ENCODE assay signal across 8 cellular contexts in the genomic region with DNA sequence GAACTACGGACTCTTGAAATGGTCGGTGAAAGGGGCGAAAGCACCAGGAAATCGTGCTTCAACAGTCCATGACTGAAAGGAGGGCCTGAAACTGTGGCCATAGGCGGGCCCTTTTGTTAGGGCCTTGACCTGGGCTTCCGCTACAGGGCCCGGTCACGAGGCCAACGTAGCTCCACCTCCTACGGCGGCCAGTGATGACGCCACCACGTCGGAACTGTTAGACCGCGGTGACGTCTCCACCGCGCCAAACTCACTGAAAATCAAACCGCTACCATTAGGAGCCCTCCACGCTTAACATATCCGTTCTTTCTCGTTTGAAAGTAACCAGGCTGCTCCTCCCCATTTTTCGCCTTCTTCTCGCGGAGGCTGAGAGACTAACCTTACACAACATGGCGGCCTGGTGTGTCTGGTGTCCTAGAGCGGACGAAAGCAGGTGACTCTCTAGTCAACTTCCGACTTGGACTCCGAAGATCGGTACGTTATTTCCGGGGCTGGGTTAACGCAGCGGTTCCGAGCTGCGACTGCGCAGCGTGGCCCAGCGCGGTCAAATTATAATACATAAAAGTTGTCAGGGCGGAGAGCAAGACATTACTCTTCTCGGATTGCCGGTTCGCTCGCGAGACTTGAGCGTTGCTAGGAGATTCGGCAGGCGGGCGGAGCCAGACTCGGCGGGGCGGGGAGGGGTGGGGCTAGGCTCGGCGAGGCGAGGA. TPM values are rescaled to one million over a fixed set of nuclear protein-coding genes. Genes with fewer than 3 reads are reported as not detected.
DNase-seq lines count a peak whose midpoint lies in the region; ATAC-seq and TF ChIP-seq lines count a peak whose summit lies in the region.

No MANE protein-coding gene starts in this region.

- peaks cover 52% of the 10 kb centered on the region for H3K79me2 ChIP-seq in PC-9 (ENCODE audit: low read depth)

- 0% methylated on average over 20 to 22 of the region's 58 CpGs for WGBS in esophagus squamous epithelium, 2 donors

- no peaks in the 10 kb centered on the region; the same call in 1 of the 2 replicates for H4K20me1 ChIP-seq in PC-9 (ENCODE audit: insufficient read depth)

- peak overlapping the region; percentile 92 for H3K9ac ChIP-seq in muscle layer of colon (ENCODE audit: low read length)

- H3K27ac ChIP-seq in PC-9 (peak overlapping the region; percentile 97), esophagus squamous epithelium (peak overlapping the region; percentile 89 to 98 (median 96)), muscle layer of colon (ENCODE audit: low read depth, low read length) (peak overlapping the region; percentile 99)

- peak overlapping the region; percentile 89 for H2AFZ ChIP-seq in PC-9

- BruUV-seq in PC-9 (replicated peaks; lab: Mats Ljungman, UMichigan) = TSS peak; percentile 85

- H3K36me3 Mint-ChIP-seq in activated T-cell treated with anti-CD3 and anti-CD28 coated beads, Interleukin-2, amount 50 U/mL, for 4 hours (ENCODE audit: insufficient read depth) = peaks cover 15% of the 10 kb centered on the region

- H3K9me2 ChIP-seq in PC-9 (ENCODE audit: insufficient read depth) = no peaks in the 10 kb centered on the region

- ATAC-seq in GM21737 (IDR thresholded peaks at IDR 0.05; ENCODE audit: unreplicated experiment) = peak; percentile 69
- peak; percentile 78 to 86 for ATAC-seq in activated T-cell treated with anti-CD3 and anti-CD28 coated beads, Interleukin-2, amount 50 U/mL, for 4 hours

- H3K4me3 Mint-ChIP-seq in activated T-cell treated with anti-CD3 and anti-CD28 coated beads, Interleukin-2, amount 50 U/mL, for 4 hours = no peak overlapping the region

- intact Hi-C loops in PC-9 (cut with micrococcal nuclease; ENCODE audit: unreplicated experiment) = loop anchor here (1.0 to 5.0 kb wide), 5 partner anchors 35 to 1131 kb away; partner anchors contain the start of gene ZBTB37
- intact Hi-C loops in esophagus squamous epithelium (cut with DNase I) = no loop called here

- no peaks in the 10 kb centered on the region for H3K27me3 Mint-ChIP-seq in activated T-cell treated with anti-CD3 and anti-CD28 coated beads, Interleukin-2, amount 50 U/mL, for 4 hours (ENCODE audit: low read depth)

- H3K4me1 ChIP-seq in PC-9 (replicated peaks; ENCODE audit: insufficient read depth) (peaks cover 41% of the 10 kb centered on the region), esophagus squamous epithelium (peaks cover 0 to 47% (median 12%) of the 10 kb centered on the region in 3 donors), muscle layer of colon (ENCODE audit: insufficient read depth, low read length) (peaks cover 16% of the 10 kb centered on the region)

- no peaks in the 10 kb centered on the region for H3K27me3 ChIP-seq in PC-9 (ENCODE audit: insufficient read depth, low read depth)
- H3K27me3 ChIP-seq in esophagus squamous epithelium = no peaks in the 10 kb centered on the region
- no peaks in the 10 kb centered on the region for H3K27me3 ChIP-seq in muscle layer of colon (ENCODE audit: control insufficient read depth in 1 of 2, insufficient read depth in 2 of 2, low read length in 2 of 2)

- 0 out of 2 replicates have a peak, but pooled peaks cover 3% of the 10 kb centered on the region for H3K36me3 ChIP-seq in PC-9 (ENCODE audit: low read depth)
- H3K36me3 ChIP-seq in esophagus squamous epithelium = no peaks in the 10 kb centered on the region
- H3K36me3 ChIP-seq in muscle layer of colon (ENCODE audit: insufficient read depth, low read length) = no peaks in the 10 kb centered on the region

- POLR2A ChIA-PET in PC-9 (lab: Charles Lee; ENCODE audit: unreplicated experiment) = interaction anchor here (0.5 to 2.3 kb wide), 13 partner anchors 20 to 1344 kb away, joined by 3 to 24 read pairs (median 7); partner anchors contain the start of gene MRPS14

- H3K4me3 ChIP-seq in PC-9 (peak overlapping the region; percentile 94), esophagus squamous epithelium (peak overlapping the region; percentile 65 to 91 (median 88)), muscle layer of colon (ENCODE audit: low read depth in 1 of 2, low read length in 2 of 2) (peak overlapping the region; percentile 87 to 88)

- no peaks in the 10 kb centered on the region for H3K9me3 Mint-ChIP-seq in activated T-cell treated with anti-CD3 and anti-CD28 coated beads, Interleukin-2, amount 50 U/mL, for 4 hours

- peak in 3 of 4 donors; percentile 68 to 97 (median 84) for TF ChIP-seq POLR2A in esophagus squamous epithelium (IDR thresholded peaks at IDR 0.05)

- DNase-seq in DMS79 treated with DMSO at 0.1 percent for 48 hours (lab: John Stamatoyannopoulos, UW) = peak; percentile 97
- peak; percentile 97 for DNase-seq in KG1 (lab: John Stamatoyannopoulos, UW)
- DNase-seq in PC-9 = peak; percentile 94 to 95
- peak; percentile 96 for DNase-seq in activated T-cell treated with anti-CD3 and anti-CD28 coated beads, Interleukin-2, amount 50 U/mL, for 4 hours
- DNase-seq in esophagus squamous epithelium (lab: John Stamatoyannopoulos, UW) = peak; percentile 90
- peak; percentile 94 to 96 for DNase-seq in stimulated activated CD8-positive, alpha-beta memory T cell treated with anti-CD3 and anti-CD28 coated beads, Interleukin-7, amount 100 ng/mL, for 1 hour (ENCODE audit: low read depth in 2 of 2)

- peak overlapping the region; percentile 97 for H3K4me2 ChIP-seq in PC-9

- no peak for TF ChIP-seq CTCF in PC-9 (conservative IDR thresholded peaks at IDR 0.05)
- peak in 2 of 6 experiments; percentile 7 for TF ChIP-seq CTCF in esophagus squamous epithelium (IDR thresholded peaks at IDR 0.05)

- peaks cover 7% of the 10 kb centered on the region for H3F3A ChIP-seq in PC-9 (ENCODE audit: insufficient read depth, low read depth)

- CTCF ChIA-PET in PC-9 (lab: Charles Lee) = no interaction called here

- H3K9me3 ChIP-seq in PC-9 (ENCODE audit: insufficient read depth, low read depth) (no peaks in the 10 kb centered on the region), esophagus squamous epithelium (no peaks in the 10 kb centered on the region), muscle layer of colon (ENCODE audit: low read length) (no peaks in the 10 kb centered on the region)

- peaks cover 44% of the 10 kb centered on the region for H3K4me1 Mint-ChIP-seq in activated T-cell treated with anti-CD3 and anti-CD28 coated beads, Interleukin-2, amount 50 U/mL, for 4 hours (ENCODE audit: low read depth)

RNA-seq across cellular contexts. Expression of gene CACYBP, which starts 0.4 kb away (rescaled TPM):
- total RNA-seq in PC-9 (2021) (154 and 156 TPM in 2 replicates), esophagus squamous epithelium (10 to 100 TPM; 66.9 to 92.5 (median 82.1) TPM)
- total RNA-seq in activated T-cell treated with anti-CD3 and anti-CD28 coated beads, Interleukin-2, amount 50 U/mL, for 4 hours = 100 to 1,000 TPM; 288 to 331 (median 317) TPM

RNA-seq across cellular contexts. Expression of gene MRPS14, which starts 23.9 kb away (rescaled TPM):
- total RNA-seq in PC-9 (2021) (24.1 and 28.8 TPM in 2 replicates), esophagus squamous epithelium (10 to 100 TPM in 3 of 4 donors, 1 to 10 TPM in 1; 8.6 to 18.1 (median 15.4) TPM)
- 10 to 100 TPM; 26.1 to 28.5 (median 27.8) TPM for total RNA-seq in activated T-cell treated with anti-CD3 and anti-CD28 coated beads, Interleukin-2, amount 50 U/mL, for 4 hours

Comparison
In these comparisons a context has a peak if more than half of its experiments do, and no peak if none do; other contexts are left out.
1. Peak in every context shown above with its lines: DNase-seq, ATAC-seq, H3K4me3 ChIP-seq and H3K27ac ChIP-seq.